Comparison of ENCODE assay signal across 1 cellular context in genomic region chr2:96188821-96189526, GRCh38.
A peak's percentile ranks its signal among the peaks of the same experiment; 100 is the strongest.
TF ChIP-seq lines count a peak whose summit lies in the region.

No MANE protein-coding gene starts in this region.

TF ChIP-seq in K562, 482 proteins besides CTCF, POLR2A, EP300 and RAD21 (continued from another document):
- peak; percentile 71; the same call in 1 of the 2 replicates for TF ChIP-seq ZNF175 (CRISPR knock-in tag; IDR thresholded peaks at IDR 0.05; ENCODE audit: low read depth)
- no peak for TF ChIP-seq PTTG1 (tag; IDR thresholded peaks at IDR 0.05; ENCODE audit: low read depth)
- no peak for TF ChIP-seq HNRNPUL1 (IDR thresholded peaks at IDR 0.05; ENCODE audit: low read length)
- TF ChIP-seq MITF (IDR thresholded peaks at IDR 0.05): no peak
- TF ChIP-seq FOXK2 (conservative IDR thresholded peaks at IDR 0.05 in 1 of 2, IDR thresholded peaks at IDR 0.05 in 1 of 2; ENCODE audit: low read depth in 2 of 2): no peak
- no peak for TF ChIP-seq ZNF75A (CRISPR knock-in tag; IDR thresholded peaks at IDR 0.05)
- no peak for TF ChIP-seq SRF (CRISPR knock-in tag; IDR thresholded peaks at IDR 0.05)
- TF ChIP-seq ZNF407 (IDR thresholded peaks at IDR 0.05; ENCODE audit: low read depth): no peak
- no peak for TF ChIP-seq TBL1XR1 (IDR thresholded peaks at IDR 0.05; ENCODE audit: low read length in 2 of 2)
- TF ChIP-seq SAFB2 (IDR thresholded peaks at IDR 0.05; ENCODE audit: borderline replicate concordance, low read depth, low read length, severe bottlenecking): no peak
- TF ChIP-seq THRA (IDR thresholded peaks at IDR 0.05): no peak
- no peak for TF ChIP-seq NELFE (IDR thresholded peaks at IDR 0.05; ENCODE audit: insufficient read depth, insufficient read length)
- TF ChIP-seq HDAC8 (tag; IDR thresholded peaks at IDR 0.05): no peak
- TF ChIP-seq ZNF444 (CRISPR knock-in tag; IDR thresholded peaks at IDR 0.05): no peak
- TF ChIP-seq ETV1 (tag; conservative IDR thresholded peaks at IDR 0.05; ENCODE audit: low read depth): no peak
- TF ChIP-seq ATF3 (IDR thresholded peaks at IDR 0.05): peak; percentile 71
- TF ChIP-seq ATF3 (CRISPR knock-in tag; conservative IDR thresholded peaks at IDR 0.05): no peak
- TF ChIP-seq ZNF318 (IDR thresholded peaks at IDR 0.05; ENCODE audit: borderline replicate concordance in 1 of 2, low read depth in 1 of 2): no peak
- no peak for TF ChIP-seq ZBTB7A (IDR thresholded peaks at IDR 0.05; ENCODE audit: borderline replicate concordance, control insufficient read depth, low read depth, low read length)
- peak; percentile 47; the same call in 1 of the 2 replicates for TF ChIP-seq PBX2 (CRISPR knock-in tag; IDR thresholded peaks at IDR 0.05; ENCODE audit: low read depth)
- peak; percentile 98 for TF ChIP-seq PBX2 (tag; conservative IDR thresholded peaks at IDR 0.05; ENCODE audit: low read depth)
- no peak for TF ChIP-seq E2F3 (CRISPR knock-in tag; IDR thresholded peaks at IDR 0.05)
- no peak for TF ChIP-seq E2F4 (CRISPR knock-in tag; IDR thresholded peaks at IDR 0.05; ENCODE audit: low read depth)
- no peak for TF ChIP-seq FOXM1 (IDR thresholded peaks at IDR 0.05; ENCODE audit: low read depth)
- no peak for TF ChIP-seq FOXM1 (CRISPR knock-in tag; IDR thresholded peaks at IDR 0.05; ENCODE audit: low read depth)
- no peak for TF ChIP-seq GABPA (tag; conservative IDR thresholded peaks at IDR 0.05; ENCODE audit: low read depth)
- TF ChIP-seq ESRRA (IDR thresholded peaks at IDR 0.05; ENCODE audit: borderline replicate concordance, low read depth): no peak
- TF ChIP-seq JUNB (CRISPR knock-in tag; conservative IDR thresholded peaks at IDR 0.05): no peak
